8 cellular contexts compared by ENCODE assay signal in genomic region chr1:152034654-152035405, GRCh38.
DNase-seq lines count a peak whose midpoint lies in the region; ATAC-seq and TF ChIP-seq lines count a peak whose summit lies in the region.

No MANE protein-coding gene starts in this region.

- peaks cover 9% of the 10 kb centered on the region for H3K4me1 ChIP-seq in iPS-15b (ENCODE audit: control insufficient read depth, insufficient read depth, low read length)

- ATAC-seq in GM19351 (IDR thresholded peaks at IDR 0.05; ENCODE audit: unreplicated experiment) = peak; percentile 51

- H3K27me3 ChIP-seq in iPS-15b (ENCODE audit: control insufficient read depth, insufficient read depth, low read length) = no peaks in the 10 kb centered on the region

- H3K36me3 ChIP-seq in KOPT-K1 (ENCODE audit: insufficient read depth, low read length) = peaks cover 18% of the 10 kb centered on the region
- peaks cover 6% of the 10 kb centered on the region for H3K36me3 ChIP-seq in iPS-15b (ENCODE audit: control insufficient read depth, insufficient read depth, low read length)

- peak overlapping the region; percentile 5 for H3K9ac ChIP-seq in iPS-15b (ENCODE audit: low read depth, low read length)

- no peaks in the 10 kb centered on the region for H3K9me3 ChIP-seq in KOPT-K1 (ENCODE audit: insufficient read depth, low read length, poor library complexity, severe bottlenecking)
- H3K9me3 ChIP-seq in iPS-15b (ENCODE audit: control insufficient read depth, insufficient read depth, low read length) = no peaks in the 10 kb centered on the region

- H3K27ac ChIP-seq in C4-2B (peak overlapping the region; percentile 89), KOPT-K1 (ENCODE audit: low read depth, low read length, poor library complexity, severe bottlenecking) (peak overlapping the region; percentile 87)

- peak; percentile 90 for DNase-seq in SW480 (ENCODE audit: low spot score)
- DNase-seq in amniotic epithelial cell (ENCODE audit: low read depth) = peak; percentile 71
- peak; percentile 57 for DNase-seq in stimulated activated CD4-positive, alpha-beta T cell treated with anti-CD3 and anti-CD28 coated beads, Interleukin-12 subunit alpha, Interleukin-12 subunit beta, amount 100 ng/mL, for 4 hours
- no peak for DNase-seq in NCI-H1092 treated with DMSO at 0.1 percent for 48 hours (lab: John Stamatoyannopoulos, UW)

- TF ChIP-seq CTCF in C4-2B (conservative IDR thresholded peaks at IDR 0.05) = peak; percentile 85

- peak overlapping the region; percentile 69 for H3K4me3 ChIP-seq in iPS-15b (ENCODE audit: low read depth, low read length)
